In the genomic region with DNA sequence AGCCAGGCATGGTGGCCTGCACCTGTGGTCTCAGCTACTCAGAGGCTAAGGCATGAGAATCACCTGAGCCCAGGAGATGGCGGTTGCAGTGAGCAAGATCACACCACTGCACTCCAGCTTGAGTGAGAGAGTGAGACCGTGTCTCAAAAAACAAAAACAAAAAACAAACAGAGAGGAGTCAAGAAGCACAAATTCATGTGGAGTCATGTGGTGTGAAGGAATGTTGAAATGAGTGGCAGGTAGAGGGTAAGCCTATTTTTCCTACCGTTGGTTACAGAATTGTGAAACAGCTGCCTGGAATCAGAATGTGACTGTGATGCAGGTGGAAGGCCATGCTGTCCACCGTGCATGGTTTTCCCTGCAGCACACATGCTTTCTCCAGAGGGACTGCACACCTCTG, we compare ENCODE assay signal across 30 cellular contexts.
"Had no signal": no experiment of that assay in that cellular context is flagged by ENCODE, and none has a peak within 500 bp of the region (broad histone marks: within the 10 kb centered on the region; RNA-seq: fewer than 3 reads in every experiment).

No MANE protein-coding gene starts in this region.

- H3K4me3 Mint-ChIP-seq: activated B cell treated with CpG ODN at 0.5 μM for 24 hours; activated CD8-positive, alpha-beta T cell treated with anti-CD3 and anti-CD28 coated beads for 36 hours; activated naive CD4-positive, alpha-beta T cell treated with anti-CD3 and anti-CD28 coated beads for 36 hours; activated naive CD4-positive, alpha-beta T cell treated with anti-CD3 and anti-CD28 coated beads, Interleukin-2, amount 50 U/mL, for 24 hours; activated naive CD8-positive, alpha-beta T cell treated with anti-CD3 and anti-CD28 coated beads for 36 hours; activated naive CD8-positive, alpha-beta T cell treated with anti-CD3 and anti-CD28 coated beads, Interleukin-2, amount 50 U/mL, for 24 hours; activated T-helper 1 cell treated with anti-CD3 and anti-CD28 coated beads, Interleukin-12 subunit alpha, Interleukin-12 subunit beta, Interleukin-2, Interleukin-4 antibody, amounts not matched to agents 30 ng/mL and 10 ng/mL and 1 ng/mL, durations not matched to agents 14 hours and 24 hours and 36 hours; T-helper 17 cell; T-helper 2 cell treated with Interferon-gamma antibody and Interleukin-4, amounts not matched to agents 5 μg/mL and 100 μg/mL, for 36 hours had no signal

- H3K27me3 Mint-ChIP-seq: activated B cell treated with CpG ODN at 0.5 μM for 24 hours; activated CD8-positive, alpha-beta T cell treated with anti-CD3 and anti-CD28 coated beads for 36 hours; activated naive CD4-positive, alpha-beta T cell treated with anti-CD3 and anti-CD28 coated beads, Interleukin-2, amount 50 U/mL, for 24 hours; activated naive CD8-positive, alpha-beta T cell treated with anti-CD3 and anti-CD28 coated beads for 36 hours; activated naive CD8-positive, alpha-beta T cell treated with anti-CD3 and anti-CD28 coated beads, Interleukin-2, amount 50 U/mL, for 24 hours; T-helper 17 cell had no signal

- H3K9me3 Mint-ChIP-seq: activated naive CD4-positive, alpha-beta T cell treated with anti-CD3 and anti-CD28 coated beads, Interleukin-2, amount 50 U/mL, for 24 hours had no signal

- DNase-seq: activated B cell treated with CpG ODN at 0.5 μM for 24 hours; activated CD4-positive, alpha-beta T cell treated with anti-CD3 and anti-CD28 coated beads for 48 hours; activated CD4-positive, alpha-beta T cell treated with anti-CD3 and anti-CD28 coated beads, Interleukin-2, amount 50 U/mL, for 1 hour; activated CD4-positive, alpha-beta T cell treated with anti-CD3 and anti-CD28 coated beads, Interleukin-2, amount 50 U/mL, for 48 hours; activated CD8-positive, alpha-beta T cell treated with anti-CD3 and anti-CD28 coated beads for 36 hours; activated effector memory CD4-positive, alpha-beta T cell treated with anti-CD3 and anti-CD28 coated beads, Interleukin-2, amount 50 U/mL, for 16 hours; activated naive CD4-positive, alpha-beta T cell treated with anti-CD3 and anti-CD28 coated beads for 36 hours; activated naive CD8-positive, alpha-beta T cell treated with anti-CD3 and anti-CD28 coated beads for 36 hours; activated naive CD8-positive, alpha-beta T cell treated with anti-CD3 and anti-CD28 coated beads, Interleukin-2, amount 50 U/mL, for 24 hours; activated T-cell treated with anti-CD3 and anti-CD28 coated beads, Interleukin-2, amount 50 U/mL, for 1 hour; activated T-cell treated with anti-CD3 and anti-CD28 coated beads, Interleukin-2, amount 50 U/mL, for 48 hours; amygdala; aorta; body of pancreas; caudate nucleus; cortex of kidney; dermis blood vessel endothelial cell; effector CD8-positive, alpha-beta T cell; esophagus squamous epithelium; foreskin melanocyte; T-helper 1 cell; T-helper 17 cell; T1000; WERI-Rb-1 had no signal

- H3K27ac Mint-ChIP-seq: activated B cell treated with CpG ODN at 0.5 μM for 24 hours; activated CD8-positive, alpha-beta T cell treated with anti-CD3 and anti-CD28 coated beads for 36 hours; activated naive CD4-positive, alpha-beta T cell treated with anti-CD3 and anti-CD28 coated beads for 36 hours; activated naive CD4-positive, alpha-beta T cell treated with anti-CD3 and anti-CD28 coated beads, Interleukin-2, amount 50 U/mL, for 24 hours; activated naive CD8-positive, alpha-beta T cell treated with anti-CD3 and anti-CD28 coated beads for 36 hours; activated naive CD8-positive, alpha-beta T cell treated with anti-CD3 and anti-CD28 coated beads, Interleukin-2, amount 50 U/mL, for 24 hours; activated T-helper 1 cell treated with anti-CD3 and anti-CD28 coated beads, Interleukin-12 subunit alpha, Interleukin-12 subunit beta, Interleukin-2, Interleukin-4 antibody, amounts not matched to agents 30 ng/mL and 10 ng/mL and 1 ng/mL, durations not matched to agents 14 hours and 24 hours and 36 hours; activated T-helper 2 cell treated with anti-CD3 and anti-CD28 coated beads, Interferon-gamma antibody, Interleukin-2, Interleukin-4, amounts not matched to agents 10 μg/mL and 5 μg/mL and 100 μg/mL, durations not matched to agents 14 hours and 24 hours and 36 hours; T-helper 17 cell; T-helper 2 cell treated with Interferon-gamma antibody and Interleukin-4, amounts not matched to agents 5 μg/mL and 100 μg/mL, for 36 hours had no signal

- ATAC-seq: activated CD4-positive, CD25-positive, alpha-beta regulatory T cell treated with anti-CD3 and anti-CD28 coated beads, Interleukin-2, amount 50 U/mL, for 24 hours; activated CD8-positive, alpha-beta T cell treated with anti-CD3 and anti-CD28 coated beads for 36 hours; activated naive CD8-positive, alpha-beta T cell treated with anti-CD3 and anti-CD28 coated beads, Interleukin-2, amount 50 U/mL, for 24 hours; body of pancreas; gastroesophageal sphincter; T-helper 17 cell had no signal
